7 cellular contexts compared by ENCODE assay signal in genomic region chr17:53892222-53892621, GRCh38.
"Had no signal": no experiment of that assay in that cellular context is flagged by ENCODE, and none has a peak within 500 bp of the region (broad histone marks: within the 10 kb centered on the region; RNA-seq: fewer than 3 reads in every experiment).

No MANE protein-coding gene starts in this region.

- H3K4me2 ChIP-seq: GM23338 had no signal

- H2AFZ ChIP-seq: GM23338 had no signal

- H3K4me1 Mint-ChIP-seq: GM23338, H9 had no signal

- FAIRE-seq: H1, H54, HTR-8/SVneo, K562 had no signal

- H3K4me3 Mint-ChIP-seq: GM23338, H9 had no signal

- ATAC-seq: GM23338, K562 had no signal

- DNase-seq: H9, HCEC 1CT had no signal

- H3K4me3 ChIP-seq: GM23338, K562 had no signal

- H3K27ac Mint-ChIP-seq: GM23338, H9 had no signal
